In the genomic region with DNA sequence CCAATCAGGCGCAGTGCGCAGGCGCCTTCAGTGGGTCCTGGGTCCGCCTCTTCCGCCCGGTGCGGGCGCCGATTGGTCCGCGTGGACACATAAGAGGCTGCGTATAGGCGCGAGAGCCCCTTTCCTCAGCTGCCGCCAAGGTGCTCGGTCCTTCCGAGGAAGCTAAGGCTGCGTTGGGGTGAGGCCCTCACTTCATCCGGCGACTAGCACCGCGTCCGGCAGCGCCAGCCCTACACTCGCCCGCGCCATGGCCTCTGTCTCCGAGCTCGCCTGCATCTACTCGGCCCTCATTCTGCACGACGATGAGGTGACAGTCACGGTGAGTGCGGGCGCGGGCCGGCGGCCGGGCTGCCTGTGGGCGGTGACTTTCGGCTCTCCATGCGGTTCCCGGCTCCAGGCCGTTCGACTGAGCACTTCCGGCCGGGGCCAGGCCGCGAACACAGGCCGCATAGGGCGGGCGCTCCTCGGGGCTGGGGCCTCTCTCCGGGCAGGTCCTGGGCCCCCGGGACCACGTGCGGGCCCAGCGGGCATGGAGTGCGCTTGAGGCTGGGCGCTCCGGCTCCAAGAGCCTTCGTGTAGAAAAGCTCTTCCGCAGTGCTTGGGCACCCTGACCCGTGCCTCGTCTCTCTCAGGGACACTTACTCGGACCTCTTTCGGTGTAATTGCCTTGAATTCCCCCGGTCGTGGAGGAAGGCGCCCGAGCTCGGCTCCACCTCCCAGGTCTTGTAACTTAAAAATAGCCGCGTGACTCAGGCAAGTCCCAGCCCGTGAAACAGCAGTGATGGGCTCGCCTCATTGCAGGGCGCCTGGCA, we compare ENCODE assay signal across 1 cellular context.
TF ChIP-seq lines count a peak whose summit lies in the region.

RPLP1 (plus strand) TSS at position 117 of the 812 bp plus-strand sequence; CDS start at position 248, 131 bp downstream.

TF ChIP-seq in HepG2, 621 proteins besides CTCF, POLR2A, EP300 and RAD21 (continued from another document and continues in another):
- TF ChIP-seq, protein P1, sequence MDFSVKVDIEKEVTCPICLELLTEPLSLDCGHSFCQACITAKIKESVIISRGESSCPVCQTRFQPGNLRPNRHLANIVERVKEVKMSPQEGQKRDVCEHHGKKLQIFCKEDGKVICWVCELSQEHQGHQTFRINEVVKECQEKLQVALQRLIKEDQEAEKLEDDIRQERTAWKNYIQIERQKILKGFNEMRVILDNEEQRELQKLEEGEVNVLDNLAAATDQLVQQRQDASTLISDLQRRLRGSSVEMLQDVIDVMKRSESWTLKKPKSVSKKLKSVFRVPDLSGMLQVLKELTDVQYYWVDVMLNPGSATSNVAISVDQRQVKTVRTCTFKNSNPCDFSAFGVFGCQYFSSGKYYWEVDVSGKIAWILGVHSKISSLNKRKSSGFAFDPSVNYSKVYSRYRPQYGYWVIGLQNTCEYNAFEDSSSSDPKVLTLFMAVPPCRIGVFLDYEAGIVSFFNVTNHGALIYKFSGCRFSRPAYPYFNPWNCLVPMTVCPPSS (IDR thresholded peaks at IDR 0.05) = no peak
- TF ChIP-seq, protein P2, sequence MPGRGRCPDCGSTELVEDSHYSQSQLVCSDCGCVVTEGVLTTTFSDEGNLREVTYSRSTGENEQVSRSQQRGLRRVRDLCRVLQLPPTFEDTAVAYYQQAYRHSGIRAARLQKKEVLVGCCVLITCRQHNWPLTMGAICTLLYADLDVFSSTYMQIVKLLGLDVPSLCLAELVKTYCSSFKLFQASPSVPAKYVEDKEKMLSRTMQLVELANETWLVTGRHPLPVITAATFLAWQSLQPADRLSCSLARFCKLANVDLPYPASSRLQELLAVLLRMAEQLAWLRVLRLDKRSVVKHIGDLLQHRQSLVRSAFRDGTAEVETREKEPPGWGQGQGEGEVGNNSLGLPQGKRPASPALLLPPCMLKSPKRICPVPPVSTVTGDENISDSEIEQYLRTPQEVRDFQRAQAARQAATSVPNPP (CRISPR knock-in tag; IDR thresholded peaks at IDR 0.05) = no peak
- TF ChIP-seq NR1H2 (CRISPR knock-in tag; IDR thresholded peaks at IDR 0.05; ENCODE audit: borderline replicate concordance, low read depth) (no peak), STAT5B (CRISPR knock-in tag; IDR thresholded peaks at IDR 0.05) (no peak), RERE (CRISPR knock-in tag; IDR thresholded peaks at IDR 0.05; ENCODE audit: low read depth) (0 out of 2 replicates have a peak, but pooled peaks have one; percentile 9), TOPORS (CRISPR knock-in tag; IDR thresholded peaks at IDR 0.05) (peak; percentile 84), ZNF260 (CRISPR knock-in tag; IDR thresholded peaks at IDR 0.05; ENCODE audit: borderline replicate concordance, low read depth) (no peak), ZNF263 (CRISPR knock-in tag; IDR thresholded peaks at IDR 0.05) (peak; percentile 50), ZNF33A (CRISPR knock-in tag; IDR thresholded peaks at IDR 0.05; ENCODE audit: borderline replicate concordance) (no peak; the same call in 1 of the 2 replicates), SPEN (CRISPR knock-in tag; IDR thresholded peaks at IDR 0.05; ENCODE audit: low read depth) (peak; percentile 89), ZNF792 (CRISPR knock-in tag; IDR thresholded peaks at IDR 0.05) (peak; percentile 77), MYPOP (CRISPR knock-in tag; IDR thresholded peaks at IDR 0.05) (peak; percentile 42; the same call in 1 of the 2 replicates), TOE1 (CRISPR knock-in tag; IDR thresholded peaks at IDR 0.05) (no peak; the same call in 1 of the 2 replicates), BATF2 (CRISPR knock-in tag; IDR thresholded peaks at IDR 0.05) (peak; percentile 62; the same call in 1 of the 2 replicates), ZNF691 (CRISPR knock-in tag; IDR thresholded peaks at IDR 0.05; ENCODE audit: borderline replicate concordance, low read depth) (0 out of 2 replicates have a peak, but pooled peaks have one; percentile 3), ELF3 (CRISPR knock-in tag; IDR thresholded peaks at IDR 0.05) (peak; percentile 17), ZNF550 (CRISPR knock-in tag; IDR thresholded peaks at IDR 0.05; ENCODE audit: borderline replicate concordance) (0 out of 2 replicates have a peak, but pooled peaks have one; percentile 16), ZIK1 (CRISPR knock-in tag; IDR thresholded peaks at IDR 0.05; ENCODE audit: borderline replicate concordance, low read depth) (peak; percentile 76), ATRX (CRISPR knock-in tag; IDR thresholded peaks at IDR 0.05; ENCODE audit: borderline replicate concordance) (no peak), ZNF615 (CRISPR knock-in tag; IDR thresholded peaks at IDR 0.05; ENCODE audit: borderline replicate concordance) (no peak), IKZF1 (IDR thresholded peaks at IDR 0.05) (no peak), ZNF513 (CRISPR knock-in tag; conservative IDR thresholded peaks at IDR 0.05) (no peak), ZEB1 (IDR thresholded peaks at IDR 0.05; ENCODE audit: insufficient replicate concordance, low read depth) (no peak), JDP2 (CRISPR knock-in tag; IDR thresholded peaks at IDR 0.05; ENCODE audit: borderline replicate concordance) (no peak; the same call in 1 of the 2 replicates), FUBP1 (CRISPR knock-in tag; IDR thresholded peaks at IDR 0.05; ENCODE audit: borderline replicate concordance) (no peak)
- TF ChIP-seq, protein P3, sequence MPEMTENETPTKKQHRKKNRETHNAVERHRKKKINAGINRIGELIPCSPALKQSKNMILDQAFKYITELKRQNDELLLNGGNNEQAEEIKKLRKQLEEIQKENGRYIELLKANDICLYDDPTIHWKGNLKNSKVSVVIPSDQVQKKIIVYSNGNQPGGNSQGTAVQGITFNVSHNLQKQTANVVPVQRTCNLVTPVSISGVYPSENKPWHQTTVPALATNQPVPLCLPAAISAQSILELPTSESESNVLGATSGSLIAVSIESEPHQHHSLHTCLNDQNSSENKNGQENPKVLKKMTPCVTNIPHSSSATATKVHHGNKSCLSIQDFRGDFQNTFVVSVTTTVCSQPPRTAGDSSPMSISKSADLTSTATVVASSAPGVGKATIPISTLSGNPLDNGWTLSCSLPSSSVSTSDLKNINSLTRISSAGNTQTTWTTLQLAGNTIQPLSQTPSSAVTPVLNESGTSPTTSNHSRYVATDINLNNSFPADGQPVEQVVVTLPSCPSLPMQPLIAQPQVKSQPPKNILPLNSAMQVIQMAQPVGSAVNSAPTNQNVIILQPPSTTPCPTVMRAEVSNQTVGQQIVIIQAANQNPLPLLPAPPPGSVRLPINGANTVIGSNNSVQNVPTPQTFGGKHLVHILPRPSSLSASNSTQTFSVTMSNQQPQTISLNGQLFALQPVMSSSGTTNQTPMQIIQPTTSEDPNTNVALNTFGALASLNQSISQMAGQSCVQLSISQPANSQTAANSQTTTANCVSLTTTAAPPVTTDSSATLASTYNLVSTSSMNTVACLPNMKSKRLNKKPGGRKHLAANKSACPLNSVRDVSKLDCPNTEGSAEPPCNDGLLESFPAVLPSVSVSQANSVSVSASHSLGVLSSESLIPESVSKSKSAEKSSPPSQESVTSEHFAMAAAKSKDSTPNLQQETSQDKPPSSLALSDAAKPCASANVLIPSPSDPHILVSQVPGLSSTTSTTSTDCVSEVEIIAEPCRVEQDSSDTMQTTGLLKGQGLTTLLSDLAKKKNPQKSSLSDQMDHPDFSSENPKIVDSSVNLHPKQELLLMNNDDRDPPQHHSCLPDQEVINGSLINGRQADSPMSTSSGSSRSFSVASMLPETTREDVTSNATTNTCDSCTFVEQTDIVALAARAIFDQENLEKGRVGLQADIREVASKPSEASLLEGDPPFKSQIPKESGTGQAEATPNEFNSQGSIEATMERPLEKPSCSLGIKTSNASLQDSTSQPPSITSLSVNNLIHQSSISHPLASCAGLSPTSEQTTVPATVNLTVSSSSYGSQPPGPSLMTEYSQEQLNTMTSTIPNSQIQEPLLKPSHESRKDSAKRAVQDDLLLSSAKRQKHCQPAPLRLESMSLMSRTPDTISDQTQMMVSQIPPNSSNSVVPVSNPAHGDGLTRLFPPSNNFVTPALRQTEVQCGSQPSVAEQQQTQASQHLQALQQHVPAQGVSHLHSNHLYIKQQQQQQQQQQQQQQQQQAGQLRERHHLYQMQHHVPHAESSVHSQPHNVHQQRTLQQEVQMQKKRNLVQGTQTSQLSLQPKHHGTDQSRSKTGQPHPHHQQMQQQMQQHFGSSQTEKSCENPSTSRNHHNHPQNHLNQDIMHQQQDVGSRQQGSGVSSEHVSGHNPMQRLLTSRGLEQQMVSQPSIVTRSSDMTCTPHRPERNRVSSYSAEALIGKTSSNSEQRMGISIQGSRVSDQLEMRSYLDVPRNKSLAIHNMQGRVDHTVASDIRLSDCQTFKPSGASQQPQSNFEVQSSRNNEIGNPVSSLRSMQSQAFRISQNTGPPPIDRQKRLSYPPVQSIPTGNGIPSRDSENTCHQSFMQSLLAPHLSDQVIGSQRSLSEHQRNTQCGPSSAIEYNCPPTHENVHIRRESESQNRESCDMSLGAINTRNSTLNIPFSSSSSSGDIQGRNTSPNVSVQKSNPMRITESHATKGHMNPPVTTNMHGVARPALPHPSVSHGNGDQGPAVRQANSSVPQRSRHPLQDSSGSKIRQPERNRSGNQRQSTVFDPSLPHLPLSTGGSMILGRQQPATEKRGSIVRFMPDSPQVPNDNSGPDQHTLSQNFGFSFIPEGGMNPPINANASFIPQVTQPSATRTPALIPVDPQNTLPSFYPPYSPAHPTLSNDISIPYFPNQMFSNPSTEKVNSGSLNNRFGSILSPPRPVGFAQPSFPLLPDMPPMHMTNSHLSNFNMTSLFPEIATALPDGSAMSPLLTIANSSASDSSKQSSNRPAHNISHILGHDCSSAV (CRISPR knock-in tag; IDR thresholded peaks at IDR 0.05; ENCODE audit: borderline replicate concordance) = no peak; the same call in 1 of the 2 replicates
